In the genomic region with DNA sequence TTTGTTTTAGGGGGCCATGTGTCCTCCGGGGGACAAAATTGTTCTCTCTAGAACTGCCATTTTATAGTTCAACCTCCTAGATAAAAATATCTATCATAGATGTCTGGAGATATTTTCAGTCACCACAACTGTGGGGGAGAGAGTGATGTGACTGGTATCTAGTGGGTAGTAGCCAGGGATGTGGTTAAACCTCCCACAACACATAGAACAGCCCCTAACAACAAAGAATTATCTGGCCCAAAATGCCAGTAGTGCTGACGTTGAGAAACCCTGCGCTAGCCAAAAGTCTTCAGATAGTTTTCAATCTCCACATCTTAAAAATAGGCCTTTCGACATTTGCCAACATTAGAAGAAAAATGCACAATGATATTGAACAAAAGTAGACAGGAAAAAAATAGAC, we compare ENCODE assay signal across 35 cellular contexts. TPM values are rescaled to one million over a fixed set of nuclear protein-coding genes. Genes with fewer than 3 reads are reported as not detected.
DNase-seq lines count a peak whose midpoint lies in the region; ATAC-seq and TF ChIP-seq lines count a peak whose summit lies in the region.
"Had no signal": no experiment of that assay in that cellular context is flagged by ENCODE, and none has a peak within 500 bp of the region (broad histone marks: within the 10 kb centered on the region; RNA-seq: fewer than 3 reads in every experiment).

No MANE protein-coding gene starts in this region.

- no peaks in the 10 kb centered on the region for H4K20me1 ChIP-seq in OCI-LY7 (ENCODE audit: insufficient read depth, low read length)

- H3K9me3 ChIP-seq in OCI-LY7 (ENCODE audit: low read length): no peaks in the 10 kb centered on the region
- H3K9me3 ChIP-seq: A549, left lung, psoas muscle, sigmoid colon, upper lobe of right lung had no signal

- no peak overlapping the region for H3K27ac ChIP-seq in OCI-LY7 (ENCODE audit: low read depth, low read length, poor library complexity, severe bottlenecking)
- H3K27ac ChIP-seq: A549, coronary artery, left lung, psoas muscle, upper lobe of right lung had no signal

- TF ChIP-seq CTCF in OCI-LY7 (conservative IDR thresholded peaks at IDR 0.05; ENCODE audit: low read length): no peak

- no peak overlapping the region for H3K4me3 Mint-ChIP-seq in activated naive CD8-positive, alpha-beta T cell treated with anti-CD3 and anti-CD28 coated beads, Interleukin-2, amount 50 U/mL, for 24 hours
- H3K4me3 Mint-ChIP-seq in activated naive CD8-positive, alpha-beta T cell treated with anti-CD3 and anti-CD28 coated beads for 36 hours: no peak overlapping the region
- H3K4me3 Mint-ChIP-seq: activated CD4-positive, alpha-beta memory T cell treated with anti-CD3 and anti-CD28 coated beads, Interleukin-2, amount 10 ng/mL, durations not matched to agents 7 days and 5 days; activated naive CD4-positive, alpha-beta T cell treated with anti-CD3 and anti-CD28 coated beads for 36 hours; CD4-positive, CD25-positive, alpha-beta regulatory T cell; effector memory CD8-positive, alpha-beta T cell; IgD-negative memory B cell; stimulated activated memory B cell treated with anti-CD40 and anti-IgM and Interleukin-4, amounts not matched to agents 10 μg/mL and 1 μg/mL and 100 μg/mL, for 72 hours; T-helper 1 cell treated with Interleukin-12 subunit alpha and Interleukin-12 subunit beta and Interleukin-4 antibody, amounts not matched to agents 30 μg/mL and 1 μg/mL, for 36 hours had no signal

- no peaks in the 10 kb centered on the region for H3K4me1 ChIP-seq in OCI-LY7 (ENCODE audit: insufficient read depth, low read length, poor library complexity, severe bottlenecking)
- H3K4me1 ChIP-seq: A549, left lung, psoas muscle, sigmoid colon, upper lobe of right lung had no signal

- ATAC-seq in activated naive CD8-positive, alpha-beta T cell treated with anti-CD3 and anti-CD28 coated beads, Interleukin-2, amount 50 U/mL, for 24 hours: peak; percentile 36
- ATAC-seq in HG03039 (IDR thresholded peaks at IDR 0.05; ENCODE audit: unreplicated experiment): no peak
- no peak for ATAC-seq in GM21423 (IDR thresholded peaks at IDR 0.05; ENCODE audit: unreplicated experiment)
- ATAC-seq in GM18907 (IDR thresholded peaks at IDR 0.05; ENCODE audit: unreplicated experiment): no peak
- ATAC-seq: A549; effector memory CD8-positive, alpha-beta T cell; left lung; psoas muscle; Right ventricle myocardium inferior; SK-N-SH treated with all-trans-retinoic acid at 6 μM for 48 hours; stimulated activated memory B cell treated with anti-CD40 and anti-IgM and Interleukin-4, amounts not matched to agents 10 μg/mL and 1 μg/mL and 100 μg/mL, for 72 hours; upper lobe of right lung had no signal

- no TSS peak for BruUV-seq in OCI-LY7 (replicated peaks; lab: Mats Ljungman, UMichigan)

- peaks cover 6% of the 10 kb centered on the region for H3K27me3 Mint-ChIP-seq in activated naive CD8-positive, alpha-beta T cell treated with anti-CD3 and anti-CD28 coated beads, Interleukin-2, amount 50 U/mL, for 24 hours
- no peaks in the 10 kb centered on the region for H3K27me3 Mint-ChIP-seq in activated naive CD8-positive, alpha-beta T cell treated with anti-CD3 and anti-CD28 coated beads for 36 hours

- no peaks in the 10 kb centered on the region for H3K36me3 ChIP-seq in OCI-LY7 (ENCODE audit: insufficient read depth, low read length)
- H3K36me3 ChIP-seq: left lung, sigmoid colon, upper lobe of right lung had no signal

- CTCF ChIA-PET in OCI-LY7 (lab: Charles Lee; ENCODE audit: unreplicated experiment): no interaction called here

- no peak overlapping the region for H2AFZ ChIP-seq in OCI-LY7 (ENCODE audit: low read length)

- POLR2A ChIA-PET in OCI-LY7 (lab: Charles Lee): no interaction called here

- no peak for DNase-seq in activated naive CD8-positive, alpha-beta T cell treated with anti-CD3 and anti-CD28 coated beads, Interleukin-2, amount 50 U/mL, for 24 hours
- no peak for DNase-seq in activated naive CD8-positive, alpha-beta T cell treated with anti-CD3 and anti-CD28 coated beads for 36 hours
- DNase-seq in amniotic epithelial cell (ENCODE audit: low read depth): peak; percentile 72
- DNase-seq in myocyte (ENCODE audit: low read depth): peak; percentile 18
- DNase-seq in OCI-LY7 (ENCODE audit: low spot score): no peak
- DNase-seq: activated CD4-positive, alpha-beta memory T cell treated with anti-CD3 and anti-CD28 coated beads, Interleukin-2, amount 10 ng/mL, durations not matched to agents 7 days and 5 days; activated naive CD4-positive, alpha-beta T cell treated with anti-CD3 and anti-CD28 coated beads for 36 hours; AML-193; amygdala; CD4-positive, CD25-positive, alpha-beta regulatory T cell; effector memory CD8-positive, alpha-beta T cell; glutamatergic neuron; GOT3; left lung; mesenchymal stem cell; NCI-H2029; NCI-H526; PC-3; psoas muscle; sigmoid colon; upper lobe of right lung had no signal

- H3K36me3 Mint-ChIP-seq in activated naive CD8-positive, alpha-beta T cell treated with anti-CD3 and anti-CD28 coated beads, Interleukin-2, amount 50 U/mL, for 24 hours (ENCODE audit: low read depth): no peaks in the 10 kb centered on the region
- peaks cover 2% of the 10 kb centered on the region for H3K36me3 Mint-ChIP-seq in activated naive CD8-positive, alpha-beta T cell treated with anti-CD3 and anti-CD28 coated beads for 36 hours
- H3K36me3 Mint-ChIP-seq: CD4-positive, CD25-positive, alpha-beta regulatory T cell; IgD-negative memory B cell; stimulated activated memory B cell treated with anti-CD40 and anti-IgM and Interleukin-4, amounts not matched to agents 10 μg/mL and 1 μg/mL and 100 μg/mL, for 72 hours had no signal

- H3K4me3 ChIP-seq in OCI-LY7 (ENCODE audit: low read depth, low read length, poor library complexity, severe bottlenecking): no peak overlapping the region
- H3K4me3 ChIP-seq: A549, coronary artery, left lung, psoas muscle, sigmoid colon, upper lobe of right lung had no signal

- intact Hi-C loops in OCI-LY7 (cut with micrococcal nuclease; ENCODE audit: unreplicated experiment): no loop called here

- peaks cover 6% of the 10 kb centered on the region for H3K4me1 Mint-ChIP-seq in activated naive CD8-positive, alpha-beta T cell treated with anti-CD3 and anti-CD28 coated beads, Interleukin-2, amount 50 U/mL, for 24 hours
- no peaks in the 10 kb centered on the region for H3K4me1 Mint-ChIP-seq in activated naive CD8-positive, alpha-beta T cell treated with anti-CD3 and anti-CD28 coated beads for 36 hours
- H3K4me1 Mint-ChIP-seq: activated CD4-positive, alpha-beta memory T cell treated with anti-CD3 and anti-CD28 coated beads, Interleukin-2, amount 10 ng/mL, durations not matched to agents 7 days and 5 days; CD4-positive, CD25-positive, alpha-beta regulatory T cell; stimulated activated memory B cell treated with anti-CD40 and anti-IgM and Interleukin-4, amounts not matched to agents 10 μg/mL and 1 μg/mL and 100 μg/mL, for 72 hours had no signal

- H3K9me2 ChIP-seq in OCI-LY7 (ENCODE audit: insufficient read depth, low read length): no peaks in the 10 kb centered on the region

- H3K4me2 ChIP-seq in OCI-LY7 (ENCODE audit: low read length): no peak overlapping the region
- H3K4me2 ChIP-seq: A549 had no signal

- no peak overlapping the region for H3K27ac Mint-ChIP-seq in activated naive CD8-positive, alpha-beta T cell treated with anti-CD3 and anti-CD28 coated beads, Interleukin-2, amount 50 U/mL, for 24 hours
- no peak overlapping the region for H3K27ac Mint-ChIP-seq in activated naive CD8-positive, alpha-beta T cell treated with anti-CD3 and anti-CD28 coated beads for 36 hours
- H3K27ac Mint-ChIP-seq: activated CD4-positive, alpha-beta memory T cell treated with anti-CD3 and anti-CD28 coated beads, Interleukin-2, amount 10 ng/mL, durations not matched to agents 7 days and 5 days; activated naive CD4-positive, alpha-beta T cell treated with anti-CD3 and anti-CD28 coated beads for 36 hours; CD4-positive, CD25-positive, alpha-beta regulatory T cell; effector memory CD8-positive, alpha-beta T cell; IgD-negative memory B cell; stimulated activated memory B cell treated with anti-CD40 and anti-IgM and Interleukin-4, amounts not matched to agents 10 μg/mL and 1 μg/mL and 100 μg/mL, for 72 hours; T-helper 1 cell treated with Interleukin-12 subunit alpha and Interleukin-12 subunit beta and Interleukin-4 antibody, amounts not matched to agents 30 μg/mL and 1 μg/mL, for 36 hours had no signal

- no peaks in the 10 kb centered on the region for H3K79me2 ChIP-seq in OCI-LY7 (ENCODE audit: insufficient read depth, low read depth, low read length)

- peaks cover 4% of the 10 kb centered on the region for H3K9me3 Mint-ChIP-seq in activated naive CD8-positive, alpha-beta T cell treated with anti-CD3 and anti-CD28 coated beads, Interleukin-2, amount 50 U/mL, for 24 hours
- H3K9me3 Mint-ChIP-seq in activated naive CD8-positive, alpha-beta T cell treated with anti-CD3 and anti-CD28 coated beads for 36 hours: no peaks in the 10 kb centered on the region
- H3K9me3 Mint-ChIP-seq: activated CD4-positive, alpha-beta memory T cell treated with anti-CD3 and anti-CD28 coated beads, Interleukin-2, amount 10 ng/mL, durations not matched to agents 7 days and 5 days; effector memory CD8-positive, alpha-beta T cell; stimulated activated memory B cell treated with anti-CD40 and anti-IgM and Interleukin-4, amounts not matched to agents 10 μg/mL and 1 μg/mL and 100 μg/mL, for 72 hours; T-helper 1 cell treated with Interleukin-12 subunit alpha and Interleukin-12 subunit beta and Interleukin-4 antibody, amounts not matched to agents 30 μg/mL and 1 μg/mL, for 36 hours had no signal

RNA-seq across cellular contexts. Expression of gene SUPT20HL2, which starts 19.0 kb away (rescaled TPM):
- total RNA-seq in activated naive CD8-positive, alpha-beta T cell treated with anti-CD3 and anti-CD28 coated beads for 36 hours: not detected
- not detected in 2 replicates for total RNA-seq in myocyte
- polyA plus RNA-seq in myocyte (2012): not detected
- not detected in 2 replicates for total RNA-seq in OCI-LY7 (2014; rRNA removed; shearing (Covaris generic))
- total RNA-seq in OCI-LY7 (2022): not detected in 2 replicates
- total RNA-seq: activated CD4-positive, alpha-beta memory T cell treated with anti-CD3 and anti-CD28 coated beads, Interleukin-2, amount 10 ng/mL, durations not matched to agents 7 days and 5 days; activated naive CD4-positive, alpha-beta T cell treated with anti-CD3 and anti-CD28 coated beads for 36 hours; CD4-positive, CD25-positive, alpha-beta regulatory T cell; epithelial cell of proximal tubule; HT-29; left lung; PC-3; psoas muscle; Right ventricle myocardium inferior; temporal lobe; upper lobe of right lung had no signal
- polyA plus RNA-seq: A549; CD4-positive, CD25-positive, alpha-beta regulatory T cell; IgD-negative memory B cell; psoas muscle; sigmoid colon had no signal

RNA-seq across cellular contexts. Expression of gene SUPT20HL1, which starts 27.6 kb away (rescaled TPM):
- total RNA-seq in activated naive CD8-positive, alpha-beta T cell treated with anti-CD3 and anti-CD28 coated beads for 36 hours: not detected
- not detected in 2 replicates for total RNA-seq in myocyte
- not detected for polyA plus RNA-seq in myocyte (2012)
- not detected in 2 replicates for total RNA-seq in OCI-LY7 (2014; rRNA removed; shearing (Covaris generic))
- total RNA-seq in OCI-LY7 (2022): not detected in 2 replicates
- total RNA-seq: activated CD4-positive, alpha-beta memory T cell treated with anti-CD3 and anti-CD28 coated beads, Interleukin-2, amount 10 ng/mL, durations not matched to agents 7 days and 5 days; activated naive CD4-positive, alpha-beta T cell treated with anti-CD3 and anti-CD28 coated beads for 36 hours; CD4-positive, CD25-positive, alpha-beta regulatory T cell; epithelial cell of proximal tubule; fibroblast of villous mesenchyme; HT-29; left lung; PC-3; psoas muscle; Right ventricle myocardium inferior; temporal lobe; upper lobe of right lung had no signal
- polyA plus RNA-seq: A549; CD4-positive, CD25-positive, alpha-beta regulatory T cell; IgD-negative memory B cell; psoas muscle; sigmoid colon had no signal

Comparison
In these comparisons a context has a peak if more than half of its experiments do, and no peak if none do; other contexts are left out.
1. DNase-seq: peak in amniotic epithelial cell (single experiment) and myocyte (single experiment); none in activated naive CD8-positive, alpha-beta T cell treated with anti-CD3 and anti-CD28 coated beads, Interleukin-2, amount 50 U/mL, for 24 hours (single experiment), activated naive CD8-positive, alpha-beta T cell treated with anti-CD3 and anti-CD28 coated beads for 36 hours (single experiment) and OCI-LY7 (single experiment).